Comparison of ENCODE assay signal across 28 cellular contexts in the genomic region with DNA sequence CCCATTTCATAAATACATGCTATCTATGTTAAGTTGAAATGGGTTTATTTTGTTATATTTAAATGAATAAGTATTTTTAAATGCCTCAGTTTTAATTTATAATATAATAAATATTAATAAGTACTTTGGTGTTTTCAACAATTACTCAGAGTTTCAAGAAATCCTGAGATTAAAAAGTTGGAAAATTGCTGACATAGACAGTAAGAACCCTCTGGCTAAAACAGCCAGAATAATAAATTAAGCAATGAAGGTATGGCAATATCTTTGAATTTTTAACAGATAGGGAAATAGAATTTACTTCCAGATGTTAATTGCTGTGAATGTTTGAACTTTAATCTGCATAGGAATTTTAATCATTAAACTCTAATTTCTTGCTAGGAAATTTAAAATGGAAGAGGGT.
A peak's percentile ranks its signal among the peaks of the same experiment; 100 is the strongest.
DNase-seq lines count a peak whose midpoint lies in the region; ATAC-seq, FAIRE-seq and TF ChIP-seq lines count a peak whose summit lies in the region.
"Had no signal": no experiment of that assay in that cellular context is flagged by ENCODE, and none has a peak within 500 bp of the region (broad histone marks: within the 10 kb centered on the region; RNA-seq: fewer than 3 reads in every experiment).

No MANE protein-coding gene starts in this region.

- H4K20me1 ChIP-seq in HepG2 (ENCODE audit: insufficient read depth, low read length) (no peaks in the 10 kb centered on the region), H1 (replicated peaks in 1 of 2; ENCODE audit: control insufficient read depth in 1 of 2, insufficient read depth in 2 of 2, low read length in 2 of 2) (no peaks in the 10 kb centered on the region)
- H4K20me1 ChIP-seq: BLaER1 had no signal

- H3K56ac ChIP-seq in H1 (replicated peaks; ENCODE audit: insufficient read length, low read depth, low read length), result no peak overlapping the region

- H3K79me1 ChIP-seq in H1 (ENCODE audit: low read depth, low read length), result no peaks in the 10 kb centered on the region

- H2BK20ac ChIP-seq in H1 (ENCODE audit: low read length), result no peak overlapping the region

- no peak overlapping the region for H4K8ac ChIP-seq in H1 (ENCODE audit: extremely low read depth, insufficient read depth, low read length)

- no peak overlapping the region for H2BK15ac ChIP-seq in H1 (ENCODE audit: low read length)

- CTCF ChIA-PET in HepG2 (lab: Yijun Ruan, JAX; ENCODE audit: low intra/inter-chr PET ratio, low total read pairs) (no interaction called here), H1 (lab: Charles Lee; ENCODE audit: partially characterized antibody) (no interaction called here)

- no peak for TF ChIP-seq EP300 in HepG2 (IDR thresholded peaks at IDR 0.05; ENCODE audit: low read depth in 2 of 2, low read length in 2 of 2)
- TF ChIP-seq EP300 in HepG2 (CRISPR knock-in tag; IDR thresholded peaks at IDR 0.05; ENCODE audit: borderline replicate concordance), result no peak
- TF ChIP-seq EP300 in H1 (IDR thresholded peaks at IDR 0.05; ENCODE audit: borderline replicate concordance in 1 of 2, low read depth in 2 of 2, low read length in 2 of 2), result no peak

- H3K36me3 ChIP-seq in HepG2 (replicated peaks in 1 of 2; ENCODE audit: control insufficient read depth in 1 of 2, insufficient read depth in 2 of 2, low read length in 2 of 2) (no peaks in the 10 kb centered on the region), right lobe of liver (no peaks in the 10 kb centered on the region), H1 (ENCODE audit: control insufficient read depth in 2 of 4, insufficient read depth in 4 of 4, low read length in 3 of 4) (no peaks in the 10 kb centered on the region), pancreas (no peaks in the 10 kb centered on the region)
- H3K36me3 ChIP-seq: BE2C, BLaER1 had no signal

- no peaks in the 10 kb centered on the region for H3K9me3 ChIP-seq in HepG2 (ENCODE audit: low read length)
- no peaks in the 10 kb centered on the region for H3K9me3 ChIP-seq in right lobe of liver
- H3K9me3 ChIP-seq in H1 (ENCODE audit: insufficient read depth in 2 of 2, low read depth in 1 of 2, low read length in 1 of 2), result no peaks in the 10 kb centered on the region
- no peaks in the 10 kb centered on the region for H3K9me3 ChIP-seq in pancreas
- H3K9me3 ChIP-seq: BE2C, BLaER1 had no signal

- H3K18ac ChIP-seq in H1 (ENCODE audit: extremely low read depth, low read length), result no peak overlapping the region

- no peaks in the 10 kb centered on the region; a peak in 1 of 5 replicates for H3K27me3 ChIP-seq in HepG2 (ENCODE audit: control insufficient read depth in 1 of 2, insufficient read depth in 2 of 2, low read length in 2 of 2)
- no peaks in the 10 kb centered on the region for H3K27me3 ChIP-seq in right lobe of liver
- no peaks in the 10 kb centered on the region for H3K27me3 ChIP-seq in H1 (replicated peaks in 1 of 4; ENCODE audit: control insufficient read depth in 3 of 4, extremely low read depth in 1 of 4, insufficient read depth in 3 of 4, low read length in 3 of 4)
- no peaks in the 10 kb centered on the region for H3K27me3 ChIP-seq in pancreas
- H3K27me3 ChIP-seq: BE2C, BLaER1 had no signal

- H3K4me1 ChIP-seq in HepG2 (ENCODE audit: insufficient read depth, low read length) (no peaks in the 10 kb centered on the region), right lobe of liver (no peaks in the 10 kb centered on the region), H1 (replicated peaks in 1 of 4; ENCODE audit: control insufficient read depth in 3 of 4, insufficient read depth in 4 of 4, low read length in 3 of 4) (no peaks in the 10 kb centered on the region), pancreas (peaks cover 14 to 26% (median 23%) of the 10 kb centered on the region in 3 donors)
- H3K4me1 ChIP-seq: BE2C, BLaER1 had no signal

- no TSS peak for BruUV-seq in HepG2 (replicated peaks; lab: Mats Ljungman, UMichigan)

- no peak overlapping the region for H2BK5ac ChIP-seq in H1 (ENCODE audit: low read depth, low read length)

- H3K23me2 ChIP-seq in H1 (ENCODE audit: low read depth, low read length), result peaks cover 3% of the 10 kb centered on the region; the same call in 1 of the 2 replicates

- H2AFZ ChIP-seq in HepG2 (ENCODE audit: low read length) (no peak overlapping the region), H1 (ENCODE audit: low read length) (no peak overlapping the region)

- no peak overlapping the region for H4K91ac ChIP-seq in H1 (replicated peaks; ENCODE audit: insufficient read length, low read length)

- no peak for TF ChIP-seq CTCF in HepG2 (CRISPR knock-in tag; IDR thresholded peaks at IDR 0.05)
- TF ChIP-seq CTCF in right lobe of liver (IDR thresholded peaks at IDR 0.05), result no peak
- no peak for TF ChIP-seq CTCF in H1 (IDR thresholded peaks at IDR 0.05; ENCODE audit: control extremely low read depth in 1 of 3, insufficient read depth in 1 of 3, low read depth in 1 of 3, low read length in 3 of 3)
- no peak for TF ChIP-seq CTCF in pancreas (IDR thresholded peaks at IDR 0.05)

- TF ChIP-seq POLR2A in HepG2 (IDR thresholded peaks at IDR 0.05; ENCODE audit: insufficient read depth in 1 of 2, low read depth in 2 of 2, low read length in 2 of 2) (no peak), right lobe of liver (IDR thresholded peaks at IDR 0.05) (no peak), H1 (IDR thresholded peaks at IDR 0.05; ENCODE audit: control extremely low read depth in 1 of 2, low read depth in 2 of 2, low read length in 2 of 2) (no peak)

- in situ Hi-C loops in HepG2 (cut with HindIII; ENCODE audit: extremely low pct_ligation_motif_present, low pct_unique_long_range_greater_than_20kb), result no loop called here

- DNase-seq in HepG2 (ENCODE audit: low spot score) (no peak), right lobe of liver (no peak), RCC 7860 (ENCODE audit: low spot score) (no peak), H1 (ENCODE audit: low read depth in 1 of 2, low spot score in 2 of 2) (no peak), pancreas (no peak), NCI-H2171 (lab: John Stamatoyannopoulos, UW) (no peak), Right ventricle myocardium superior (no peak)
- DNase-seq: ACHN; BE2C; C1 segment of cervical spinal cord; CD4-positive, alpha-beta memory T cell; CD4-positive, CD25-positive, alpha-beta regulatory T cell; CD8-positive, alpha-beta memory T cell; COR-L47; DMS 273 treated with DMSO at 0.1 percent for 48 hours; DMS153; DMS53; DMS79; DND-41; EL; GDM1 had no signal

- H3K9ac ChIP-seq in HepG2 (ENCODE audit: insufficient read depth, low read depth, low read length), result no peak overlapping the region
- no peak overlapping the region for H3K9ac ChIP-seq in H1 (replicated peaks in 1 of 4; ENCODE audit: extremely low read depth in 1 of 4, low read depth in 3 of 4, low read length in 3 of 4)
- H3K9ac ChIP-seq: BLaER1 had no signal

- H3K27ac ChIP-seq in HepG2 (ENCODE audit: extremely low read length, insufficient read depth, low read length) (no peak overlapping the region), right lobe of liver (no peak overlapping the region), H1 (ENCODE audit: low read depth, low read length) (no peak overlapping the region), pancreas (no peak overlapping the region)
- H3K27ac ChIP-seq: 22Rv1, BLaER1 had no signal

- H3K4me3 ChIP-seq in HepG2 (replicated peaks in 1 of 3; ENCODE audit: insufficient read depth in 1 of 3, low read depth in 2 of 3, low read length in 3 of 3), result no peak overlapping the region
- no peak overlapping the region for H3K4me3 ChIP-seq in right lobe of liver
- no peak overlapping the region for H3K4me3 ChIP-seq in H1 (ENCODE audit: extremely low read depth in 1 of 4, insufficient read depth in 2 of 4, low read depth in 3 of 4, low read length in 4 of 4)
- no peak overlapping the region for H3K4me3 ChIP-seq in pancreas
- H3K4me3 ChIP-seq: BLaER1, GM12878 had no signal

- H2BK120ac ChIP-seq in H1 (replicated peaks; ENCODE audit: low read depth, low read length), result no peak overlapping the region

- H3K4ac ChIP-seq in H1 (replicated peaks; ENCODE audit: insufficient read length, low read depth, low read length), result no peak overlapping the region

- H3K14ac ChIP-seq in H1 (ENCODE audit: insufficient read length), result no peak overlapping the region

- TF ChIP-seq RAD21 in HepG2 (CRISPR knock-in tag; IDR thresholded peaks at IDR 0.05), result no peak
- TF ChIP-seq RAD21 in H1 (IDR thresholded peaks at IDR 0.05 in 1 of 2, conservative IDR thresholded peaks at IDR 0.05 in 1 of 2; ENCODE audit: low read depth in 2 of 2, low read length in 2 of 2), result no peak

- H2AK5ac ChIP-seq in H1 (ENCODE audit: low read depth, low read length), result no peak overlapping the region

- FAIRE-seq in HepG2 (lab: Jason Lieb, UNC) (no peak), RCC 7860 (lab: Jason Lieb, UNC) (peak; percentile 38), H1 (lab: Jason Lieb, UNC) (no peak), pancreas (lab: Jason Lieb, UNC) (peak; percentile 29)
- FAIRE-seq: GM12878, GM12892, GM18507, GM19239 had no signal

- no peak overlapping the region for H3K23ac ChIP-seq in H1 (ENCODE audit: insufficient read length)

- no peaks in the 10 kb centered on the region for H3K79me2 ChIP-seq in HepG2 (ENCODE audit: insufficient read depth, low read length)
- H3K79me2 ChIP-seq in H1 (ENCODE audit: control insufficient read depth in 1 of 2, insufficient read depth in 2 of 2, low read length in 2 of 2), result no peaks in the 10 kb centered on the region

- intact Hi-C loops in HepG2 (cut with micrococcal nuclease; ENCODE audit: unreplicated experiment) (no loop called here), right lobe of liver (cut with DNase I) (no loop called here), pancreas (cut with DNase I) (no loop called here), Right ventricle myocardium superior (cut with DNase I) (no loop called here)

- H4K5ac ChIP-seq in H1 (ENCODE audit: insufficient read length, low read depth, low read length), result no peak overlapping the region

- H2BK12ac ChIP-seq in H1 (ENCODE audit: low read depth, low read length), result no peak overlapping the region

- ATAC-seq in HepG2, result no peak
- no peak for ATAC-seq in right lobe of liver
- ATAC-seq in pancreas, result no peak
- no peak for ATAC-seq in HG03378 (IDR thresholded peaks at IDR 0.05; ENCODE audit: unreplicated experiment)
- no peak for ATAC-seq in Right ventricle myocardium superior (ENCODE audit: poor library complexity)
- ATAC-seq: GM12878 had no signal

- POLR2A ChIA-PET in HepG2 (lab: Yijun Ruan, JAX), result no interaction called here
- POLR2A ChIA-PET in H1 (lab: Charles Lee; ENCODE audit: partially characterized antibody), result no interaction called here

- H3K4me2 ChIP-seq in HepG2 (ENCODE audit: low read depth, low read length) (no peak overlapping the region), H1 (ENCODE audit: insufficient read depth in 1 of 2, low read depth in 2 of 2, low read length in 2 of 2) (no peak overlapping the region)
- H3K4me2 ChIP-seq: BLaER1 had no signal

TF ChIP-seq in HepG2, 621 proteins besides CTCF, POLR2A, EP300 and RAD21 (continues in another document):
- TF ChIP-seq MAFK (conservative IDR thresholded peaks at IDR 0.05 in 1 of 2, IDR thresholded peaks at IDR 0.05 in 1 of 2; ENCODE audit: low read length in 2 of 2), result peak; percentile 92 to 94
- no peak for TF ChIP-seq ZEB1 (IDR thresholded peaks at IDR 0.05; ENCODE audit: insufficient replicate concordance, low read depth)
- no peak for TF ChIP-seq MTF1 (CRISPR knock-in tag; IDR thresholded peaks at IDR 0.05)

TF ChIP-seq in H1, 55 proteins besides CTCF, POLR2A, EP300 and RAD21 (continues in another document):
- TF ChIP-seq POLR2AphosphoS5 (IDR thresholded peaks at IDR 0.05; ENCODE audit: low read depth, low read length) (no peak), MAFK (IDR thresholded peaks at IDR 0.05; ENCODE audit: low read depth, low read length) (peak; percentile 49; the same call in 1 of the 2 replicates)

Comparison
In these comparisons a context has a peak if more than half of its experiments do, and no peak if none do; other contexts are left out.
1. Of the 41 proteins assayed by ChIP-seq in both HepG2 and H1: peak only in HepG2: none; only in H1: none; in both: MAFK; in neither: 40.